1 cellular context compared by ENCODE assay signal in the genomic region with DNA sequence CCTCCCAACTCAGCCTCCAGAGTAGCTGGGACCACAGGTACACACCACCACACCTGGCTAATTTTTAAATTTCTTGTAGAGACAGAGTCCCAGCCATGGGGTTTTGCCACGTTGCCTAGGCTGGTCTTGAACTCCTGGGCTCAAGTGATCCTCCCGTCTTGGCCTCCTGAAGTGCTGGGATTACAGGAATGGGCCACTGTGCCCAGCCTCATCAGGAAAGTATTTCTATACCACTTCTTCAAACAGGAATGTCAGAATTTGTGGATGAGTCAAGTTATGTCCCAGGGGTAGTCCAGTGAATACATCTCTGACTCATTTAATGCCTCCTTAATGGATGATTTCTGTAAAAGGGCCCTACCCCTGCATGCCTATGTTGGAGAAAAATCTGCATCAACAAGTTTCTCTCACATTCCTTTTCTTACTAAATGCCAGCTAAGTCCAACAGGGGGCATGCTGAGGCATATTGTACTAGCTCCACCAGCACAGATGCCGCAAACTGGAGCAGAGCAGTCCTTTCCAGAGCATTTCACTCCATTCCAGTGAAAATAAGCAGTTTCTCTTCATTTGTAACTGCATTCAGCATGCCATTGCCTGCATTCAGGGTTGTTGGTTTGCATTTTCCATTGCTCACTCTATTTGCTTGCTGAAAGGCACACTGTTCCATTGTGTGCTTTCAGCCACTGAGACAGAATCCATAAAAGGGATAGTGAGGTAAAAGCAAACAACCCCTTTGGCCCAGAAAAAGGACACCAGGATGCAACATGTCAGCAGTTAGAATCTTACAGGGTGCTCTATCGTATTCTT.
TF ChIP-seq lines count a peak whose summit lies in the region.

No MANE protein-coding gene starts in this region.

TF ChIP-seq in HepG2, 621 proteins besides CTCF, POLR2A, EP300 and RAD21 (continued from another document and continues in another):
- TF ChIP-seq KIAA2018 (CRISPR knock-in tag; IDR thresholded peaks at IDR 0.05; ENCODE audit: borderline replicate concordance): no peak
- no peak for TF ChIP-seq ZNF143 (CRISPR knock-in tag; IDR thresholded peaks at IDR 0.05)
- TF ChIP-seq BCLAF1 (IDR thresholded peaks at IDR 0.05): no peak
- TF ChIP-seq GTF3A (CRISPR knock-in tag; conservative IDR thresholded peaks at IDR 0.05): no peak
- TF ChIP-seq ZNF468 (CRISPR knock-in tag; IDR thresholded peaks at IDR 0.05): no peak
- peak; percentile 50; the same call in 1 of the 2 replicates for TF ChIP-seq GATAD2A (CRISPR knock-in tag; IDR thresholded peaks at IDR 0.05)
- TF ChIP-seq TCF12 (IDR thresholded peaks at IDR 0.05): no peak
- TF ChIP-seq TCF12 (CRISPR knock-in tag; IDR thresholded peaks at IDR 0.05): no peak
- no peak for TF ChIP-seq SOX6 (IDR thresholded peaks at IDR 0.05)
- TF ChIP-seq SOX6 (CRISPR knock-in tag; IDR thresholded peaks at IDR 0.05): peak; percentile 55
- peak; percentile 79 for TF ChIP-seq ZNF317 (CRISPR knock-in tag; IDR thresholded peaks at IDR 0.05)
- no peak for TF ChIP-seq NR0B2 (CRISPR knock-in tag; IDR thresholded peaks at IDR 0.05)
- no peak for TF ChIP-seq RORA (CRISPR knock-in tag; IDR thresholded peaks at IDR 0.05)
- peak; percentile 29 for TF ChIP-seq FOSL2 (CRISPR knock-in tag; IDR thresholded peaks at IDR 0.05)
- TF ChIP-seq CHD4 (IDR thresholded peaks at IDR 0.05; ENCODE audit: borderline replicate concordance, low read length): no peak
- TF ChIP-seq KLF6 (CRISPR knock-in tag; IDR thresholded peaks at IDR 0.05): no peak
- peak; percentile 73 for TF ChIP-seq PAXIP1 (CRISPR knock-in tag; conservative IDR thresholded peaks at IDR 0.05)
- TF ChIP-seq ZNF432 (CRISPR knock-in tag; IDR thresholded peaks at IDR 0.05; ENCODE audit: borderline replicate concordance): no peak
- no peak for TF ChIP-seq CCDC6 (CRISPR knock-in tag; IDR thresholded peaks at IDR 0.05)
- TF ChIP-seq, protein P1, sequence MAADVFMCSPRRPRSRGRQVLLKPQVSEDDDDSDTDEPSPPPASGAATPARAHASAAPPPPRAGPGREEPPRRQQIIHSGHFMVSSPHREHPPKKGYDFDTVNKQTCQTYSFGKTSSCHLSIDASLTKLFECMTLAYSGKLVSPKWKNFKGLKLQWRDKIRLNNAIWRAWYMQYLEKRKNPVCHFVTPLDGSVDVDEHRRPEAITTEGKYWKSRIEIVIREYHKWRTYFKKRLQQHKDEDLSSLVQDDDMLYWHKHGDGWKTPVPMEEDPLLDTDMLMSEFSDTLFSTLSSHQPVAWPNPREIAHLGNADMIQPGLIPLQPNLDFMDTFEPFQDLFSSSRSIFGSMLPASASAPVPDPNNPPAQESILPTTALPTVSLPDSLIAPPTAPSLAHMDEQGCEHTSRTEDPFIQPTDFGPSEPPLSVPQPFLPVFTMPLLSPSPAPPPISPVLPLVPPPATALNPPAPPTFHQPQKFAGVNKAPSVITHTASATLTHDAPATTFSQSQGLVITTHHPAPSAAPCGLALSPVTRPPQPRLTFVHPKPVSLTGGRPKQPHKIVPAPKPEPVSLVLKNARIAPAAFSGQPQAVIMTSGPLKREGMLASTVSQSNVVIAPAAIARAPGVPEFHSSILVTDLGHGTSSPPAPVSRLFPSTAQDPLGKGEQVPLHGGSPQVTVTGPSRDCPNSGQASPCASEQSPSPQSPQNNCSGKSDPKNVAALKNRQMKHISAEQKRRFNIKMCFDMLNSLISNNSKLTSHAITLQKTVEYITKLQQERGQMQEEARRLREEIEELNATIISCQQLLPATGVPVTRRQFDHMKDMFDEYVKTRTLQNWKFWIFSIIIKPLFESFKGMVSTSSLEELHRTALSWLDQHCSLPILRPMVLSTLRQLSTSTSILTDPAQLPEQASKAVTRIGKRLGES (CRISPR knock-in tag; IDR thresholded peaks at IDR 0.05; ENCODE audit: borderline replicate concordance): no peak
- TF ChIP-seq RFX3 (CRISPR knock-in tag; IDR thresholded peaks at IDR 0.05): no peak
- no peak for TF ChIP-seq TOPORS (CRISPR knock-in tag; IDR thresholded peaks at IDR 0.05)
- TF ChIP-seq THAP11 (CRISPR knock-in tag; IDR thresholded peaks at IDR 0.05): 0 out of 2 replicates have a peak, but pooled peaks have one; percentile 40
- no peak for TF ChIP-seq ZBTB38 (CRISPR knock-in tag; IDR thresholded peaks at IDR 0.05)
- TF ChIP-seq HNRNPH1 (optimal IDR thresholded peaks at IDR 0.05; ENCODE audit: low read depth, low read length): no peak
- TF ChIP-seq GPN1 (CRISPR knock-in tag; IDR thresholded peaks at IDR 0.05; ENCODE audit: borderline replicate concordance): no peak
- TF ChIP-seq SATB2 (CRISPR knock-in tag; IDR thresholded peaks at IDR 0.05): no peak
